1 cellular context compared by ENCODE assay signal in the genomic region with DNA sequence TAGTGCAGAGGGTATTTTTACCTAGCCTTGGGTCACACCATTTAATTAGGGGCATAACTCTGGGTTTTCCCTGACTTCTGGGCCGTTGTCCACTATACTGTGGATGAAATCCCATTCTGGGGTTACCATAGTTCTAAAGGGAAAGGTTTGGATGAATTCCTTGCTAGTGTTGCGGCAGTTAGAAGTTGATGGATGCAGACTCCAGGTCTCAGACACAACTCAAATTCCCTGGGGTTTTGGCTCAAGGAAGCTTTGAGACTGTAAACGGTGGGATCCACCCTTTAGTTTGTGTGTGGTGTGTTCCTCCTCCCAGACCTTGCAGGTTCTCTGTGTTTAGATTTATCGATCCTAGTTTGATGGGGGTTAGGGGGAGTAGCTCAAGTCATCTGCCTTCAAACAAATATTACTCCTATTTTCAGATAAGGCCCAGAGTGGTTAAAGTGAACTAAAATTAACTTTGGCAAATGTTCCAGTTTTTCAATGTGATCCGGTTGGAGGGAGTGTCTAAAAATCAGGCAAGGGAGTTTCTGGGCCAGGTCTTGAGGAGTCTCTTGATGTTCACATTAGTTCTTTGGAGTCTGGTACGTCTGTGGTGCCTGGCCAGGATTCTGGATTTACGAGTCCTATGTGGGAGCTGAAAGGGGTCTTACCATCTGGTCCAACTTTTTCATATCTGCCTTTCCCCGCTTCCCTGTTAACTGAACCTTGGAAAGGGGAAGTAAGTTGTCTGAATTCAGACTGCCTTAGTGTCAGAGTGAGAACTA.
TF ChIP-seq lines count a peak whose summit lies in the region.

No MANE protein-coding gene starts in this region.

TF ChIP-seq in WTC11, 78 proteins besides CTCF, POLR2A, EP300 and RAD21 (continued from another document):
- TF ChIP-seq, protein P1, sequence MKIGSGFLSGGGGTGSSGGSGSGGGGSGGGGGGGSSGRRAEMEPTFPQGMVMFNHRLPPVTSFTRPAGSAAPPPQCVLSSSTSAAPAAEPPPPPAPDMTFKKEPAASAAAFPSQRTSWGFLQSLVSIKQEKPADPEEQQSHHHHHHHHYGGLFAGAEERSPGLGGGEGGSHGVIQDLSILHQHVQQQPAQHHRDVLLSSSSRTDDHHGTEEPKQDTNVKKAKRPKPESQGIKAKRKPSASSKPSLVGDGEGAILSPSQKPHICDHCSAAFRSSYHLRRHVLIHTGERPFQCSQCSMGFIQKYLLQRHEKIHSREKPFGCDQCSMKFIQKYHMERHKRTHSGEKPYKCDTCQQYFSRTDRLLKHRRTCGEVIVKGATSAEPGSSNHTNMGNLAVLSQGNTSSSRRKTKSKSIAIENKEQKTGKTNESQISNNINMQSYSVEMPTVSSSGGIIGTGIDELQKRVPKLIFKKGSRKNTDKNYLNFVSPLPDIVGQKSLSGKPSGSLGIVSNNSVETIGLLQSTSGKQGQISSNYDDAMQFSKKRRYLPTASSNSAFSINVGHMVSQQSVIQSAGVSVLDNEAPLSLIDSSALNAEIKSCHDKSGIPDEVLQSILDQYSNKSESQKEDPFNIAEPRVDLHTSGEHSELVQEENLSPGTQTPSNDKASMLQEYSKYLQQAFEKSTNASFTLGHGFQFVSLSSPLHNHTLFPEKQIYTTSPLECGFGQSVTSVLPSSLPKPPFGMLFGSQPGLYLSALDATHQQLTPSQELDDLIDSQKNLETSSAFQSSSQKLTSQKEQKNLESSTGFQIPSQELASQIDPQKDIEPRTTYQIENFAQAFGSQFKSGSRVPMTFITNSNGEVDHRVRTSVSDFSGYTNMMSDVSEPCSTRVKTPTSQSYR (CRISPR knock-in tag; IDR thresholded peaks at IDR 0.05) = no peak
- TF ChIP-seq, protein P2, sequence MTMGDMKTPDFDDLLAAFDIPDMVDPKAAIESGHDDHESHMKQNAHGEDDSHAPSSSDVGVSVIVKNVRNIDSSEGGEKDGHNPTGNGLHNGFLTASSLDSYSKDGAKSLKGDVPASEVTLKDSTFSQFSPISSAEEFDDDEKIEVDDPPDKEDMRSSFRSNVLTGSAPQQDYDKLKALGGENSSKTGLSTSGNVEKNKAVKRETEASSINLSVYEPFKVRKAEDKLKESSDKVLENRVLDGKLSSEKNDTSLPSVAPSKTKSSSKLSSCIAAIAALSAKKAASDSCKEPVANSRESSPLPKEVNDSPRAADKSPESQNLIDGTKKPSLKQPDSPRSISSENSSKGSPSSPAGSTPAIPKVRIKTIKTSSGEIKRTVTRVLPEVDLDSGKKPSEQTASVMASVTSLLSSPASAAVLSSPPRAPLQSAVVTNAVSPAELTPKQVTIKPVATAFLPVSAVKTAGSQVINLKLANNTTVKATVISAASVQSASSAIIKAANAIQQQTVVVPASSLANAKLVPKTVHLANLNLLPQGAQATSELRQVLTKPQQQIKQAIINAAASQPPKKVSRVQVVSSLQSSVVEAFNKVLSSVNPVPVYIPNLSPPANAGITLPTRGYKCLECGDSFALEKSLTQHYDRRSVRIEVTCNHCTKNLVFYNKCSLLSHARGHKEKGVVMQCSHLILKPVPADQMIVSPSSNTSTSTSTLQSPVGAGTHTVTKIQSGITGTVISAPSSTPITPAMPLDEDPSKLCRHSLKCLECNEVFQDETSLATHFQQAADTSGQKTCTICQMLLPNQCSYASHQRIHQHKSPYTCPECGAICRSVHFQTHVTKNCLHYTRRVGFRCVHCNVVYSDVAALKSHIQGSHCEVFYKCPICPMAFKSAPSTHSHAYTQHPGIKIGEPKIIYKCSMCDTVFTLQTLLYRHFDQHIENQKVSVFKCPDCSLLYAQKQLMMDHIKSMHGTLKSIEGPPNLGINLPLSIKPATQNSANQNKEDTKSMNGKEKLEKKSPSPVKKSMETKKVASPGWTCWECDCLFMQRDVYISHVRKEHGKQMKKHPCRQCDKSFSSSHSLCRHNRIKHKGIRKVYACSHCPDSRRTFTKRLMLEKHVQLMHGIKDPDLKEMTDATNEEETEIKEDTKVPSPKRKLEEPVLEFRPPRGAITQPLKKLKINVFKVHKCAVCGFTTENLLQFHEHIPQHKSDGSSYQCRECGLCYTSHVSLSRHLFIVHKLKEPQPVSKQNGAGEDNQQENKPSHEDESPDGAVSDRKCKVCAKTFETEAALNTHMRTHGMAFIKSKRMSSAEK (CRISPR knock-in tag; IDR thresholded peaks at IDR 0.05; ENCODE audit: borderline replicate concordance) = no peak
- TF ChIP-seq CREM (CRISPR knock-in tag; IDR thresholded peaks at IDR 0.05) (no peak), GRHL2 (CRISPR knock-in tag; IDR thresholded peaks at IDR 0.05; ENCODE audit: insufficient replicate concordance, severe bottlenecking) (no peak), JAZF1 (CRISPR knock-in tag; IDR thresholded peaks at IDR 0.05) (no peak)
